In the genomic region with DNA sequence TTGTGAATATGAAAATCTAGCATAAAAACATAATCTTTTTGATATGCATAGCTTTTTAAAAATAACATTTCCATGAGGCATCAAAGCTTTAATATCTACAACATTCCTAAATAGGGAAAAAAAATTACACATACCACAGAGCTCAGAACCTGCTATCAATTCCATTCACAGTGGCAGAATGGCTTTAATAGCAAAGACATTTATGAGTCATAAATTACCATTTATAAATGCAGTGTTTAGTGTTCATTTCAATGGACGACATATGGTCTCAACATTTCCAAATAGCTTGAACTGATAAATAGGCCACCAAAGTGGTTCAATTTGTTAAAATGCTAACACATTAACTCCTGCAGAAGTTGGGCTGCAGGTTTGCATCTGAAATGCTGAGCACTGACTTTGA, we compare ENCODE assay signal across 20 cellular contexts.
A peak's percentile ranks its signal among the peaks of the same experiment; 100 is the strongest.
DNase-seq lines count a peak whose midpoint lies in the region; ATAC-seq, FAIRE-seq and TF ChIP-seq lines count a peak whose summit lies in the region.
"Had no signal": no experiment of that assay in that cellular context is flagged by ENCODE, and none has a peak within 500 bp of the region (broad histone marks: within the 10 kb centered on the region; RNA-seq: fewer than 3 reads in every experiment).

No MANE protein-coding gene starts in this region.

- H3K79me2 ChIP-seq in endothelial cell of umbilical vein (ENCODE audit: control insufficient read depth, insufficient read depth, low read length): no peaks in the 10 kb centered on the region

- TF ChIP-seq POLR2A in endothelial cell of umbilical vein (IDR thresholded peaks at IDR 0.05; ENCODE audit: low read depth, low read length): no peak
- no peak for TF ChIP-seq POLR2A in transverse colon (IDR thresholded peaks at IDR 0.05)
- no peak for TF ChIP-seq POLR2A in Peyer's patch (IDR thresholded peaks at IDR 0.05)

- peak overlapping the region; percentile 29 for H3K27ac ChIP-seq in endothelial cell of umbilical vein (ENCODE audit: insufficient read depth, low read depth, low read length)
- H3K27ac ChIP-seq in transverse colon: no peak overlapping the region
- no peak overlapping the region for H3K27ac ChIP-seq in Peyer's patch
- H3K27ac ChIP-seq: A549 had no signal

- peak overlapping the region; percentile 11 for H3K4me2 ChIP-seq in endothelial cell of umbilical vein (ENCODE audit: insufficient read depth, low read length)
- H3K4me2 ChIP-seq: A549 had no signal

- no peaks in the 10 kb centered on the region for H3K9me1 ChIP-seq in endothelial cell of umbilical vein (replicated peaks; ENCODE audit: control insufficient read depth, extremely low read depth, insufficient read depth, low read length)

- 40 to 73% methylated on average over 1 of the region's 1 CpG for WGBS in transverse colon (ENCODE audit: low coverage in 1 of 2), 2 donors

- DNase-seq in HT1080 (ENCODE audit: low read depth) (peak; percentile 11), endothelial cell of umbilical vein (ENCODE audit: low read depth, low spot score) (no peak), DMS114 treated with DMSO at 0.1 percent for 48 hours (lab: John Stamatoyannopoulos, UW; ENCODE audit: unreplicated experiment) (no peak), transverse colon (no peak), Peyer's patch (no peak)
- no peak for DNase-seq in stimulated activated naive CD4-positive, alpha-beta T cell treated with Interleukin-2 at 50 U/mL for 16 hours (lab: John Stamatoyannopoulos, UW)
- DNase-seq: C1 segment of cervical spinal cord, DMS 273 treated with DMSO at 0.1 percent for 48 hours, HFFc6, MV-4-11, NCI-H1417 treated with DMSO at 0.1 percent for 48 hours, NCI-H2029, NCI-H2171, NCI-H446 treated with DMSO at 0.1 percent for 48 hours, NCI-H748 treated with DMSO at 0.1 percent for 48 hours had no signal

- no TSS peak for BruUV-seq in endothelial cell of umbilical vein (replicated peaks; lab: Mats Ljungman, UMichigan)

- peak; percentile 88 for ATAC-seq in SK-N-SH treated with all-trans-retinoic acid at 6 μM for 48 hours
- ATAC-seq: A549 had no signal

- no peaks in the 10 kb centered on the region for H3K36me3 Mint-ChIP-seq in nephron (ENCODE audit: low read depth)
- H3K36me3 Mint-ChIP-seq: IgD-negative memory B cell had no signal

- FAIRE-seq in endothelial cell of umbilical vein (lab: Jason Lieb, UNC): no peak
- FAIRE-seq: A549, H54 had no signal

- peaks cover 7% of the 10 kb centered on the region for H3K4me1 Mint-ChIP-seq in nephron
- H3K4me1 Mint-ChIP-seq: IgD-negative memory B cell had no signal

- H3K27me3 Mint-ChIP-seq in nephron (ENCODE audit: low read depth): no peaks in the 10 kb centered on the region

- H2AFZ ChIP-seq in endothelial cell of umbilical vein (ENCODE audit: low read depth, low read length): no peak overlapping the region

- H3K9ac ChIP-seq in endothelial cell of umbilical vein (replicated peaks; ENCODE audit: extremely low read depth, insufficient read depth, low read length): peak overlapping the region; percentile 16

- intact Hi-C loops in endothelial cell of umbilical vein (cut with micrococcal nuclease) (no loop called here), transverse colon (cut with DNase I; ENCODE audit: low total_unique reads) (no loop called here)

- TF ChIP-seq CTCF in endothelial cell of umbilical vein (IDR thresholded peaks at IDR 0.05; ENCODE audit: extremely low read depth in 1 of 2, insufficient read depth in 1 of 2, low read depth in 1 of 2, low read length in 2 of 2) (no peak), nephron (IDR thresholded peaks at IDR 0.05; ENCODE audit: unreplicated experiment in 3 of 3) (no peak), transverse colon (IDR thresholded peaks at IDR 0.05) (no peak), Peyer's patch (IDR thresholded peaks at IDR 0.05) (no peak)

- H3K4me3 ChIP-seq in endothelial cell of umbilical vein (replicated peaks in 1 of 3; ENCODE audit: insufficient read depth in 1 of 3, low read depth in 1 of 3, low read length in 3 of 3) (no peak overlapping the region), transverse colon (no peak overlapping the region), Peyer's patch (no peak overlapping the region)
- H3K4me3 ChIP-seq: A549 had no signal

- H3K36me3 ChIP-seq in endothelial cell of umbilical vein (ENCODE audit: control insufficient read depth in 2 of 2, extremely low read depth in 1 of 2, insufficient read depth in 2 of 2, low read length in 2 of 2) (no peaks in the 10 kb centered on the region), transverse colon (no peaks in the 10 kb centered on the region), Peyer's patch (no peaks in the 10 kb centered on the region)

- H3K9me3 Mint-ChIP-seq in nephron: peaks cover 3% of the 10 kb centered on the region

- dilution Hi-C loops in endothelial cell of umbilical vein (cut with MboI; ENCODE audit: extremely low pct_ligation_motif_present, low sequenced_read_pairs): no loop called here

- peaks cover 8% of the 10 kb centered on the region for H3K4me1 ChIP-seq in endothelial cell of umbilical vein (ENCODE audit: control insufficient read depth, extremely low read depth, insufficient read depth, low read length)
- no peaks in the 10 kb centered on the region for H3K4me1 ChIP-seq in transverse colon
- no peaks in the 10 kb centered on the region for H3K4me1 ChIP-seq in Peyer's patch
- H3K4me1 ChIP-seq: A549 had no signal

- in situ Hi-C loops in transverse colon (cut with MboI; ENCODE audit: low pct_ligation_motif_present in 1 of 4, low pct_unique_long_range_greater_than_20kb in 1 of 4, low sequenced_read_pairs in 3 of 4): no loop called here

- H3K4me3 Mint-ChIP-seq in nephron: no peak overlapping the region
- H3K4me3 Mint-ChIP-seq: HFFc6, IgD-negative memory B cell had no signal

- CTCF ChIA-PET in endothelial cell of umbilical vein (lab: Charles Lee): interaction anchor here (0.9 to 1.1 kb wide), 3 partner anchors 9 to 187 kb away, joined by 3 to 5 read pairs (median 3); no protein-coding TSS in a partner anchor

- no peak for TF ChIP-seq EP300 in transverse colon (IDR thresholded peaks at IDR 0.05; ENCODE audit: low read depth)

- H3K27ac Mint-ChIP-seq in nephron: peak overlapping the region in 2 of 3 experiments; percentile 8 to 37
- H3K27ac Mint-ChIP-seq: HFFc6, IgD-negative memory B cell had no signal

- H4K20me1 ChIP-seq in endothelial cell of umbilical vein (replicated peaks; ENCODE audit: control insufficient read depth, extremely low read depth, insufficient read depth, low read length): no peaks in the 10 kb centered on the region

- H3K9me3 ChIP-seq in endothelial cell of umbilical vein (replicated peaks; ENCODE audit: control insufficient read depth, insufficient read depth, low read length): no peaks in the 10 kb centered on the region
- no peaks in the 10 kb centered on the region for H3K9me3 ChIP-seq in transverse colon
- H3K9me3 ChIP-seq in Peyer's patch: no peaks in the 10 kb centered on the region
- H3K9me3 ChIP-seq: A549 had no signal

- POLR2A ChIA-PET in endothelial cell of umbilical vein (lab: Charles Lee): no interaction called here

- no peaks in the 10 kb centered on the region for H3K27me3 ChIP-seq in endothelial cell of umbilical vein (ENCODE audit: control insufficient read depth in 2 of 2, insufficient read depth in 2 of 2, low read length in 2 of 2)
- no peaks in the 10 kb centered on the region for H3K27me3 ChIP-seq in transverse colon
- no peaks in the 10 kb centered on the region for H3K27me3 ChIP-seq in Peyer's patch

TF ChIP-seq in SK-N-SH treated with all-trans-retinoic acid at 6 μM for 48 hours, 23 proteins besides CTCF, POLR2A, EP300 and RAD21 (continues in another document):
- TF ChIP-seq ZC3H10 (CRISPR knock-in tag; IDR thresholded peaks at IDR 0.05): no peak
- peak; percentile 72 for TF ChIP-seq ISL1 (CRISPR knock-in tag; IDR thresholded peaks at IDR 0.05)
- TF ChIP-seq SNAI2 (CRISPR knock-in tag; IDR thresholded peaks at IDR 0.05): no peak
- no peak for TF ChIP-seq RARB (CRISPR knock-in tag; IDR thresholded peaks at IDR 0.05)
- no peak for TF ChIP-seq ZFP3 (CRISPR knock-in tag; IDR thresholded peaks at IDR 0.05)
- TF ChIP-seq PPARA (CRISPR knock-in tag; IDR thresholded peaks at IDR 0.05; ENCODE audit: borderline replicate concordance): no peak

TF ChIP-seq in endothelial cell of umbilical vein, 7 proteins besides CTCF, POLR2A, EP300 and RAD21:
- no peak for TF ChIP-seq JUN (IDR thresholded peaks at IDR 0.05; ENCODE audit: borderline replicate concordance, insufficient read depth, insufficient read length, low read depth)
- no peak for TF ChIP-seq GATA2 (IDR thresholded peaks at IDR 0.05; ENCODE audit: insufficient read depth, insufficient read length, low read depth, low read length)
- no peak for TF ChIP-seq POLR2AphosphoS5 (IDR thresholded peaks at IDR 0.05; ENCODE audit: insufficient read depth, low read depth, low read length)
- TF ChIP-seq, protein P1, sequence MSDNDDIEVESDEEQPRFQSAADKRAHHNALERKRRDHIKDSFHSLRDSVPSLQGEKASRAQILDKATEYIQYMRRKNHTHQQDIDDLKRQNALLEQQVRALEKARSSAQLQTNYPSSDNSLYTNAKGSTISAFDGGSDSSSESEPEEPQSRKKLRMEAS (IDR thresholded peaks at IDR 0.05; ENCODE audit: insufficient read depth, insufficient read length): no peak
- TF ChIP-seq MYC (IDR thresholded peaks at IDR 0.05; ENCODE audit: low read depth, low read length): no peak
- TF ChIP-seq EZH2 (IDR thresholded peaks at IDR 0.05; ENCODE audit: borderline replicate concordance, low read depth, low read length, severe bottlenecking): no peak
TF ChIP-seq in endothelial cell of umbilical vein: peak in this region for 0.
